1 cellular context compared by ENCODE assay signal in the genomic region with DNA sequence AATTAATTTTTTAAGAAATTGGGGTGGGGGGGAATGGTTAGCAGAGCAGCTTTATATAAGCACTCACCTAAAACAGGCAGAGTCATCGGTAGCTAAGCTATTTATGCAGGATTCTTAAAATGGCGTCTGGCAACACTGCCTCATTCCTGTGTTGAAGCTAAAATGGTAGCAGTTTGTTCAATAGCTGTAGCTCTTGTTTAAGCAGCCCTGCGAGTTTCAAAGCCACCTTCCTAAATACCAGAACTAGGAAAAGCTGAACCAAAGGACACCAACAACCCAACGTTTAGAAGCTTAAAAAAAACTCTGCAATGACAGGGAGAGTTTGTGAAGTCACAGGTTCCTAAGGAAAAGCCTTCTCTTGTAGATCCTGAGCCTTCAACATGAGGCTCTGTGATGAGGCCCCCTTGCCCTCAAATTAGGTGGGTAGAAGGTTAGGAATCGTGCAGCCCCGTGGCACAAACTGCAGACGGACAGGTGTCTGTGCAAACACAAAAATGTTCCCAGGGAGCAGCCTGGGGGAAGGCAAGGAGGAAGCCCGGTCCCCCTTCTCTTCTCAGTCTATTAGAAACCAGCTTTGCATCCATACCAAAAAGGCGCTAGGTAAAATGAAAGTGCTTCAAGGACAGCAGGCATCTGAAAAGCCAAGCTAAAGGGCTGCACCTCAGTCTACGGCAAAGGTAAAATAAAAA.
TF ChIP-seq lines count a peak whose summit lies in the region.

No MANE protein-coding gene starts in this region.

TF ChIP-seq in GM12878, 131 proteins besides CTCF, POLR2A, EP300 and RAD21 (continued from another document and continues in another):
- TF ChIP-seq, protein P1, sequence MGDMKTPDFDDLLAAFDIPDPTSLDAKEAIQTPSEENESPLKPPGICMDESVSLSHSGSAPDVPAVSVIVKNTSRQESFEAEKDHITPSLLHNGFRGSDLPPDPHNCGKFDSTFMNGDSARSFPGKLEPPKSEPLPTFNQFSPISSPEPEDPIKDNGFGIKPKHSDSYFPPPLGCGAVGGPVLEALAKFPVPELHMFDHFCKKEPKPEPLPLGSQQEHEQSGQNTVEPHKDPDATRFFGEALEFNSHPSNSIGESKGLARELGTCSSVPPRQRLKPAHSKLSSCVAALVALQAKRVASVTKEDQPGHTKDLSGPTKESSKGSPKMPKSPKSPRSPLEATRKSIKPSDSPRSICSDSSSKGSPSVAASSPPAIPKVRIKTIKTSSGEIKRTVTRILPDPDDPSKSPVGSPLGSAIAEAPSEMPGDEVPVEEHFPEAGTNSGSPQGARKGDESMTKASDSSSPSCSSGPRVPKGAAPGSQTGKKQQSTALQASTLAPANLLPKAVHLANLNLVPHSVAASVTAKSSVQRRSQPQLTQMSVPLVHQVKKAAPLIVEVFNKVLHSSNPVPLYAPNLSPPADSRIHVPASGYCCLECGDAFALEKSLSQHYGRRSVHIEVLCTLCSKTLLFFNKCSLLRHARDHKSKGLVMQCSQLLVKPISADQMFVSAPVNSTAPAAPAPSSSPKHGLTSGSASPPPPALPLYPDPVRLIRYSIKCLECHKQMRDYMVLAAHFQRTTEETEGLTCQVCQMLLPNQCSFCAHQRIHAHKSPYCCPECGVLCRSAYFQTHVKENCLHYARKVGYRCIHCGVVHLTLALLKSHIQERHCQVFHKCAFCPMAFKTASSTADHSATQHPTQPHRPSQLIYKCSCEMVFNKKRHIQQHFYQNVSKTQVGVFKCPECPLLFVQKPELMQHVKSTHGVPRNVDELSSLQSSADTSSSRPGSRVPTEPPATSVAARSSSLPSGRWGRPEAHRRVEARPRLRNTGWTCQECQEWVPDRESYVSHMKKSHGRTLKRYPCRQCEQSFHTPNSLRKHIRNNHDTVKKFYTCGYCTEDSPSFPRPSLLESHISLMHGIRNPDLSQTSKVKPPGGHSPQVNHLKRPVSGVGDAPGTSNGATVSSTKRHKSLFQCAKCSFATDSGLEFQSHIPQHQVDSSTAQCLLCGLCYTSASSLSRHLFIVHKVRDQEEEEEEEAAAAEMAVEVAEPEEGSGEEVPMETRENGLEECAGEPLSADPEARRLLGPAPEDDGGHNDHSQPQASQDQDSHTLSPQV (IDR thresholded peaks at IDR 0.05) = no peak
- TF ChIP-seq EGR1 (IDR thresholded peaks at IDR 0.05; ENCODE audit: borderline replicate concordance in 1 of 2, low read depth in 2 of 2, low read length in 2 of 2) (no peak), HDGF (IDR thresholded peaks at IDR 0.05) (no peak), TBL1XR1 (IDR thresholded peaks at IDR 0.05; ENCODE audit: low read depth, low read length) (no peak), CBFB (IDR thresholded peaks at IDR 0.05; ENCODE audit: low read depth) (no peak), BACH1 (IDR thresholded peaks at IDR 0.05; ENCODE audit: borderline replicate concordance) (no peak), MTA3 (IDR thresholded peaks at IDR 0.05; ENCODE audit: borderline replicate concordance, low read length) (no peak), ZZZ3 (IDR thresholded peaks at IDR 0.05; ENCODE audit: control insufficient read depth, insufficient read length, low read depth) (no peak), TAF1 (IDR thresholded peaks at IDR 0.05; ENCODE audit: borderline replicate concordance, low read depth, low read length) (no peak), SIX5 (IDR thresholded peaks at IDR 0.05; ENCODE audit: low read depth, low read length, severe bottlenecking) (no peak), RFX5 (IDR thresholded peaks at IDR 0.05; ENCODE audit: low read depth, low read length) (peak; percentile 96), ZNF217 (IDR thresholded peaks at IDR 0.05) (no peak), PML (IDR thresholded peaks at IDR 0.05; ENCODE audit: low read length) (no peak), ZNF274 (IDR thresholded peaks at IDR 0.05; ENCODE audit: insufficient read depth, insufficient read length) (no peak), SREBF1 (IDR thresholded peaks at IDR 0.05; ENCODE audit: low read length) (no peak), NR2C2 (IDR thresholded peaks at IDR 0.05; ENCODE audit: borderline replicate concordance, control insufficient read depth, insufficient read length, low read depth) (no peak), NFXL1 (IDR thresholded peaks at IDR 0.05; ENCODE audit: borderline replicate concordance) (peak; percentile 25; the same call in 1 of the 2 replicates), HDAC2 (IDR thresholded peaks at IDR 0.05) (no peak), HCFC1 (IDR thresholded peaks at IDR 0.05; ENCODE audit: low read length) (no peak), KDM1A (IDR thresholded peaks at IDR 0.05; ENCODE audit: borderline replicate concordance) (no peak), MTA2 (IDR thresholded peaks at IDR 0.05; ENCODE audit: low read depth) (no peak), LARP7 (IDR thresholded peaks at IDR 0.05) (no peak), RCOR1 (conservative IDR thresholded peaks at IDR 0.05; ENCODE audit: low read depth, low read length) (no peak), MEF2A (IDR thresholded peaks at IDR 0.05; ENCODE audit: insufficient read depth, low read depth, low read length) (no peak), ATF7 (IDR thresholded peaks at IDR 0.05; ENCODE audit: low read depth) (no peak), PAX8 (IDR thresholded peaks at IDR 0.05) (no peak), NRF1 (conservative IDR thresholded peaks at IDR 0.05; ENCODE audit: low read depth, low read length) (no peak), FOXM1 (IDR thresholded peaks at IDR 0.05; ENCODE audit: low read depth, low read length) (no peak), MYB (IDR thresholded peaks at IDR 0.05; ENCODE audit: borderline replicate concordance, low read depth, low read length) (no peak), SUZ12 (IDR thresholded peaks at IDR 0.05; ENCODE audit: unreplicated experiment) (no peak), FOS (IDR thresholded peaks at IDR 0.05; ENCODE audit: borderline replicate concordance, extremely low read depth, insufficient read length) (no peak), EED (IDR thresholded peaks at IDR 0.05; ENCODE audit: low read depth) (0 out of 2 replicates have a peak, but pooled peaks have one; percentile 4), RUNX3 (IDR thresholded peaks at IDR 0.05; ENCODE audit: low read length) (no peak), BRCA1 (IDR thresholded peaks at IDR 0.05; ENCODE audit: low read depth, low read length) (no peak), BMI1 (IDR thresholded peaks at IDR 0.05; ENCODE audit: borderline replicate concordance) (no peak), CEBPB (IDR thresholded peaks at IDR 0.05; ENCODE audit: borderline replicate concordance in 1 of 2, low read depth in 2 of 2, low read length in 2 of 2) (no peak), SMARCA5 (IDR thresholded peaks at IDR 0.05) (no peak), RELA (IDR thresholded peaks at IDR 0.05; ENCODE audit: borderline replicate concordance, partially characterized antibody) (peak; percentile 31), TARDBP (IDR thresholded peaks at IDR 0.05; ENCODE audit: borderline replicate concordance) (no peak), NR2C1 (IDR thresholded peaks at IDR 0.05) (peak; percentile 30; the same call in 1 of the 2 replicates), YY1 (IDR thresholded peaks at IDR 0.05; ENCODE audit: low read depth, low read length) (peak; percentile 98)
- TF ChIP-seq, protein P2, sequence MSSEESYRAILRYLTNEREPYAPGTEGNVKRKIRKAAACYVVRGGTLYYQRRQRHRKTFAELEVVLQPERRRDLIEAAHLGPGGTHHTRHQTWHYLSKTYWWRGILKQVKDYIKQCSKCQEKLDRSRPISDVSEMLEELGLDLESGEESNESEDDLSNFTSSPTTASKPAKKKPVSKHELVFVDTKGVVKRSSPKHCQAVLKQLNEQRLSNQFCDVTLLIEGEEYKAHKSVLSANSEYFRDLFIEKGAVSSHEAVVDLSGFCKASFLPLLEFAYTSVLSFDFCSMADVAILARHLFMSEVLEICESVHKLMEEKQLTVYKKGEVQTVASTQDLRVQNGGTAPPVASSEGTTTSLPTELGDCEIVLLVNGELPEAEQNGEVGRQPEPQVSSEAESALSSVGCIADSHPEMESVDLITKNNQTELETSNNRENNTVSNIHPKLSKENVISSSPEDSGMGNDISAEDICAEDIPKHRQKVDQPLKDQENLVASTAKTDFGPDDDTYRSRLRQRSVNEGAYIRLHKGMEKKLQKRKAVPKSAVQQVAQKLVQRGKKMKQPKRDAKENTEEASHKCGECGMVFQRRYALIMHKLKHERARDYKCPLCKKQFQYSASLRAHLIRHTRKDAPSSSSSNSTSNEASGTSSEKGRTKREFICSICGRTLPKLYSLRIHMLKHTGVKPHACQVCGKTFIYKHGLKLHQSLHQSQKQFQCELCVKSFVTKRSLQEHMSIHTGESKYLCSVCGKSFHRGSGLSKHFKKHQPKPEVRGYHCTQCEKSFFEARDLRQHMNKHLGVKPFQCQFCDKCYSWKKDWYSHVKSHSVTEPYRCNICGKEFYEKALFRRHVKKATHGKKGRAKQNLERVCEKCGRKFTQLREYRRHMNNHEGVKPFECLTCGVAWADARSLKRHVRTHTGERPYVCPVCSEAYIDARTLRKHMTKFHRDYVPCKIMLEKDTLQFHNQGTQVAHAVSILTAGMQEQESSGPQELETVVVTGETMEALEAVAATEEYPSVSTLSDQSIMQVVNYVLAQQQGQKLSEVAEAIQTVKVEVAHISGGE (CRISPR knock-in tag; IDR thresholded peaks at IDR 0.05) = no peak
- TF ChIP-seq, protein P3, sequence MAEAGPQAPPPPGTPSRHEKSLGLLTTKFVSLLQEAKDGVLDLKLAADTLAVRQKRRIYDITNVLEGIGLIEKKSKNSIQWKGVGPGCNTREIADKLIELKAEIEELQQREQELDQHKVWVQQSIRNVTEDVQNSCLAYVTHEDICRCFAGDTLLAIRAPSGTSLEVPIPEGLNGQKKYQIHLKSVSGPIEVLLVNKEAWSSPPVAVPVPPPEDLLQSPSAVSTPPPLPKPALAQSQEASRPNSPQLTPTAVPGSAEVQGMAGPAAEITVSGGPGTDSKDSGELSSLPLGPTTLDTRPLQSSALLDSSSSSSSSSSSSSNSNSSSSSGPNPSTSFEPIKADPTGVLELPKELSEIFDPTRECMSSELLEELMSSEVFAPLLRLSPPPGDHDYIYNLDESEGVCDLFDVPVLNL (IDR thresholded peaks at IDR 0.05; ENCODE audit: low read depth, low read length) = no peak
- TF ChIP-seq, protein P4, sequence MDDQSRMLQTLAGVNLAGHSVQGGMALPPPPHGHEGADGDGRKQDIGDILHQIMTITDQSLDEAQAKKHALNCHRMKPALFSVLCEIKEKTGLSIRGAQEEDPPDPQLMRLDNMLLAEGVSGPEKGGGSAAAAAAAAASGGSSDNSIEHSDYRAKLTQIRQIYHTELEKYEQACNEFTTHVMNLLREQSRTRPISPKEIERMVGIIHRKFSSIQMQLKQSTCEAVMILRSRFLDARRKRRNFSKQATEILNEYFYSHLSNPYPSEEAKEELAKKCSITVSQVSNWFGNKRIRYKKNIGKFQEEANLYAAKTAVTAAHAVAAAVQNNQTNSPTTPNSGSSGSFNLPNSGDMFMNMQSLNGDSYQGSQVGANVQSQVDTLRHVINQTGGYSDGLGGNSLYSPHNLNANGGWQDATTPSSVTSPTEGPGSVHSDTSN (IDR thresholded peaks at IDR 0.05; ENCODE audit: insufficient replicate concordance, low read depth, low read length) = no peak
- TF ChIP-seq, protein P5, sequence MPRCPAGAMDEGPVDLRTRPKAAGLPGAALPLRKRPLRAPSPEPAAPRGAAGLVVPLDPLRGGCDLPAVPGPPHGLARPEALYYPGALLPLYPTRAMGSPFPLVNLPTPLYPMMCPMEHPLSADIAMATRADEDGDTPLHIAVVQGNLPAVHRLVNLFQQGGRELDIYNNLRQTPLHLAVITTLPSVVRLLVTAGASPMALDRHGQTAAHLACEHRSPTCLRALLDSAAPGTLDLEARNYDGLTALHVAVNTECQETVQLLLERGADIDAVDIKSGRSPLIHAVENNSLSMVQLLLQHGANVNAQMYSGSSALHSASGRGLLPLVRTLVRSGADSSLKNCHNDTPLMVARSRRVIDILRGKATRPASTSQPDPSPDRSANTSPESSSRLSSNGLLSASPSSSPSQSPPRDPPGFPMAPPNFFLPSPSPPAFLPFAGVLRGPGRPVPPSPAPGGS (IDR thresholded peaks at IDR 0.05; ENCODE audit: borderline replicate concordance, insufficient read depth, low read depth, low read length, poor library complexity, severe bottlenecking) = no peak
- TF ChIP-seq, protein P6, sequence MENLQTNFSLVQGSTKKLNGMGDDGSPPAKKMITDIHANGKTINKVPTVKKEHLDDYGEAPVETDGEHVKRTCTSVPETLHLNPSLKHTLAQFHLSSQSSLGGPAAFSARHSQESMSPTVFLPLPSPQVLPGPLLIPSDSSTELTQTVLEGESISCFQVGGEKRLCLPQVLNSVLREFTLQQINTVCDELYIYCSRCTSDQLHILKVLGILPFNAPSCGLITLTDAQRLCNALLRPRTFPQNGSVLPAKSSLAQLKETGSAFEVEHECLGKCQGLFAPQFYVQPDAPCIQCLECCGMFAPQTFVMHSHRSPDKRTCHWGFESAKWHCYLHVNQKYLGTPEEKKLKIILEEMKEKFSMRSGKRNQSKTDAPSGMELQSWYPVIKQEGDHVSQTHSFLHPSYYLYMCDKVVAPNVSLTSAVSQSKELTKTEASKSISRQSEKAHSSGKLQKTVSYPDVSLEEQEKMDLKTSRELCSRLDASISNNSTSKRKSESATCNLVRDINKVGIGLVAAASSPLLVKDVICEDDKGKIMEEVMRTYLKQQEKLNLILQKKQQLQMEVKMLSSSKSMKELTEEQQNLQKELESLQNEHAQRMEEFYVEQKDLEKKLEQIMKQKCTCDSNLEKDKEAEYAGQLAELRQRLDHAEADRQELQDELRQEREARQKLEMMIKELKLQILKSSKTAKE (IDR thresholded peaks at IDR 0.05; ENCODE audit: low read depth, poor library complexity, severe bottlenecking) = no peak
- TF ChIP-seq, protein P7, sequence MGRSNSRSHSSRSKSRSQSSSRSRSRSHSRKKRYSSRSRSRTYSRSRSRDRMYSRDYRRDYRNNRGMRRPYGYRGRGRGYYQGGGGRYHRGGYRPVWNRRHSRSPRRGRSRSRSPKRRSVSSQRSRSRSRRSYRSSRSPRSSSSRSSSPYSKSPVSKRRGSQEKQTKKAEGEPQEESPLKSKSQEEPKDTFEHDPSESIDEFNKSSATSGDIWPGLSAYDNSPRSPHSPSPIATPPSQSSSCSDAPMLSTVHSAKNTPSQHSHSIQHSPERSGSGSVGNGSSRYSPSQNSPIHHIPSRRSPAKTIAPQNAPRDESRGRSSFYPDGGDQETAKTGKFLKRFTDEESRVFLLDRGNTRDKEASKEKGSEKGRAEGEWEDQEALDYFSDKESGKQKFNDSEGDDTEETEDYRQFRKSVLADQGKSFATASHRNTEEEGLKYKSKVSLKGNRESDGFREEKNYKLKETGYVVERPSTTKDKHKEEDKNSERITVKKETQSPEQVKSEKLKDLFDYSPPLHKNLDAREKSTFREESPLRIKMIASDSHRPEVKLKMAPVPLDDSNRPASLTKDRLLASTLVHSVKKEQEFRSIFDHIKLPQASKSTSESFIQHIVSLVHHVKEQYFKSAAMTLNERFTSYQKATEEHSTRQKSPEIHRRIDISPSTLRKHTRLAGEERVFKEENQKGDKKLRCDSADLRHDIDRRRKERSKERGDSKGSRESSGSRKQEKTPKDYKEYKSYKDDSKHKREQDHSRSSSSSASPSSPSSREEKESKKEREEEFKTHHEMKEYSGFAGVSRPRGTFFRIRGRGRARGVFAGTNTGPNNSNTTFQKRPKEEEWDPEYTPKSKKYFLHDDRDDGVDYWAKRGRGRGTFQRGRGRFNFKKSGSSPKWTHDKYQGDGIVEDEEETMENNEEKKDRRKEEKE (IDR thresholded peaks at IDR 0.05) = no peak
- TF ChIP-seq, protein P8, sequence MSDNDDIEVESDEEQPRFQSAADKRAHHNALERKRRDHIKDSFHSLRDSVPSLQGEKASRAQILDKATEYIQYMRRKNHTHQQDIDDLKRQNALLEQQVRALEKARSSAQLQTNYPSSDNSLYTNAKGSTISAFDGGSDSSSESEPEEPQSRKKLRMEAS (IDR thresholded peaks at IDR 0.05; ENCODE audit: low read depth, low read length) = no peak
